1 cellular context compared by ENCODE assay signal in the genomic region with DNA sequence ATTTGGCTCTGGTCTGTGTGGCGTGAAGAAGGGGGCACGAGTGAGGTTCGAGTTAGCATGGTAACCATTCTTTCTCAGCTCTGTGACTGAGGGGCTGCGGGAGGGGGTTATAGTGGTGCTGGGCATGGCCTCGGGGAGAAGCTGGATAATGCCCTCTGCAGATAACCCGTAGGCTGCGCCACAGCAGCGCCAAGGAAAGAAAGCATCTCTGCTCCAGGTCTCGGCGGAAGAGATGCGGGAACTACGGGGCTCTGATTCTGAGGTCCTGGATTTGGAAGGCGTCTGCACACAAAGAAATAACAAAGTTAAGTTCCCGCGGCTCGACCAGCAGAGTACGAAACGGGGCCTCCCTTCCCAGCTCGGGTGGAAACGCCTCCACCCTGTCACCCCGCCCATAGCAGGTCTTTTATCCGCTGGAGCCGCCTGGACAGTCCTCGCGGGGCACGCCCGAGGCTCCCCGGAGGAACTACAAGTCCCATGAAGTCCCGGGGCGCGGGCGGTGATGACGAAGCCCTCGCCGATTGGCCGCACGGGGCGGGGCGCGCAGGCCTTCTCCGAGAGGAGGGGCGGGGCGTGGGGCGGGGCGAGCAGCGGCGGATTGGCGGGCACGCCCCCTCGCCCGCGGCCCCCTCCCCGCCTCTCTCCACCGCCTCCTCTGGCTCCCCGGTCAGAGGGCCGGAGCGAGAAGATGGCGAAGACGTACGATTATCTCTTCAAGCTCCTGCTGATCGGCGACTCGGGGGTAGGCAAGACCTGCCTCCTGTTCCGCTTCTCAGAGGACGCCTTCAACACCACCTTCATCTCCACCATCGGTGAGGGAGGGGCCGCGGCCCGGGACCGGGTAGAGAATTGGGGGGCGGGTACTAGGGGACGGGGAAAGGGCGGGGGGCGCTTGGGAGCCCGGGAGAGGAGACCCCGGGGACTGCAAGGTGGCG.
TF ChIP-seq lines count a peak whose summit lies in the region.

RAB8B (plus strand) TSS at position 670 of the 935 bp plus-strand sequence; CDS start at position 689, 19 bp downstream.

TF ChIP-seq in HepG2, 621 proteins besides CTCF, POLR2A, EP300 and RAD21 (continued from another document and continues in another):
- TF ChIP-seq, protein P1, sequence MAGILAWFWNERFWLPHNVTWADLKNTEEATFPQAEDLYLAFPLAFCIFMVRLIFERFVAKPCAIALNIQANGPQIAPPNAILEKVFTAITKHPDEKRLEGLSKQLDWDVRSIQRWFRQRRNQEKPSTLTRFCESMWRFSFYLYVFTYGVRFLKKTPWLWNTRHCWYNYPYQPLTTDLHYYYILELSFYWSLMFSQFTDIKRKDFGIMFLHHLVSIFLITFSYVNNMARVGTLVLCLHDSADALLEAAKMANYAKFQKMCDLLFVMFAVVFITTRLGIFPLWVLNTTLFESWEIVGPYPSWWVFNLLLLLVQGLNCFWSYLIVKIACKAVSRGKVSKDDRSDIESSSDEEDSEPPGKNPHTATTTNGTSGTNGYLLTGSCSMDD (CRISPR knock-in tag; IDR thresholded peaks at IDR 0.05), result no peak
- TF ChIP-seq ZNF232 (CRISPR knock-in tag; IDR thresholded peaks at IDR 0.05; ENCODE audit: borderline replicate concordance) (0 out of 2 replicates have a peak, but pooled peaks have one; percentile 29), POGZ (CRISPR knock-in tag; IDR thresholded peaks at IDR 0.05) (peak; percentile 57), GATA4 (IDR thresholded peaks at IDR 0.05; ENCODE audit: borderline replicate concordance, low read depth) (no peak), ZNF839 (CRISPR knock-in tag; IDR thresholded peaks at IDR 0.05; ENCODE audit: borderline replicate concordance) (no peak), RARG (CRISPR knock-in tag; IDR thresholded peaks at IDR 0.05; ENCODE audit: low read depth) (no peak), KAT7 (CRISPR knock-in tag; IDR thresholded peaks at IDR 0.05; ENCODE audit: borderline replicate concordance) (no peak), ZFAT (CRISPR knock-in tag; conservative IDR thresholded peaks at IDR 0.05) (no peak), ZNF556 (CRISPR knock-in tag; IDR thresholded peaks at IDR 0.05; ENCODE audit: borderline replicate concordance) (peak; percentile 37; the same call in 1 of the 2 replicates), ZNF776 (CRISPR knock-in tag; IDR thresholded peaks at IDR 0.05) (no peak), ZNF605 (CRISPR knock-in tag; IDR thresholded peaks at IDR 0.05) (peak; percentile 50; the same call in 1 of the 2 replicates), MBNL3 (CRISPR knock-in tag; conservative IDR thresholded peaks at IDR 0.05) (no peak), RORA (CRISPR knock-in tag; IDR thresholded peaks at IDR 0.05) (no peak), POLR2AphosphoS5 (IDR thresholded peaks at IDR 0.05; ENCODE audit: low read depth, low read length) (peak; percentile 70), NR0B2 (CRISPR knock-in tag; IDR thresholded peaks at IDR 0.05) (no peak), GABPB1 (CRISPR knock-in tag; IDR thresholded peaks at IDR 0.05) (peak; percentile 78), PRDM15 (CRISPR knock-in tag; IDR thresholded peaks at IDR 0.05) (no peak), ZNF264 (CRISPR knock-in tag; IDR thresholded peaks at IDR 0.05) (no peak), ZNF143 (CRISPR knock-in tag; IDR thresholded peaks at IDR 0.05) (peak; percentile 91), ZNF121 (CRISPR knock-in tag; IDR thresholded peaks at IDR 0.05) (no peak), PAF1 (CRISPR knock-in tag; IDR thresholded peaks at IDR 0.05) (no peak), KLF11 (CRISPR knock-in tag; IDR thresholded peaks at IDR 0.05) (no peak), ZSCAN31 (CRISPR knock-in tag; IDR thresholded peaks at IDR 0.05; ENCODE audit: low read depth) (no peak), KDM4B (CRISPR knock-in tag; IDR thresholded peaks at IDR 0.05) (0 out of 2 replicates have a peak, but pooled peaks have one; percentile 49), ZNF382 (CRISPR knock-in tag; IDR thresholded peaks at IDR 0.05; ENCODE audit: borderline replicate concordance) (no peak), POLR2G (IDR thresholded peaks at IDR 0.05; ENCODE audit: low read depth, low read length) (peak; percentile 65; the same call in 1 of the 2 replicates), ZNF326 (CRISPR knock-in tag; IDR thresholded peaks at IDR 0.05; ENCODE audit: borderline replicate concordance) (no peak), ZNF543 (CRISPR knock-in tag; IDR thresholded peaks at IDR 0.05) (no peak), AGO2 (optimal IDR thresholded peaks at IDR 0.05; ENCODE audit: low read depth, low read length) (no peak), NR2F2 (IDR thresholded peaks at IDR 0.05; ENCODE audit: borderline replicate concordance, low read depth) (no peak), SAP130 (CRISPR knock-in tag; IDR thresholded peaks at IDR 0.05; ENCODE audit: low read depth) (peak; percentile 74), ZNF350 (CRISPR knock-in tag; IDR thresholded peaks at IDR 0.05; ENCODE audit: borderline replicate concordance, low read depth) (peak; percentile 37), ARID4A (CRISPR knock-in tag; IDR thresholded peaks at IDR 0.05; ENCODE audit: borderline replicate concordance) (no peak; the same call in 1 of the 2 replicates), FOXA3 (CRISPR knock-in tag; IDR thresholded peaks at IDR 0.05) (0 out of 2 replicates have a peak, but pooled peaks have one; percentile 6), SALL1 (CRISPR knock-in tag; IDR thresholded peaks at IDR 0.05) (peak; percentile 29), FOXJ3 (CRISPR knock-in tag; IDR thresholded peaks at IDR 0.05; ENCODE audit: borderline replicate concordance) (no peak), YEATS2 (CRISPR knock-in tag; IDR thresholded peaks at IDR 0.05; ENCODE audit: borderline replicate concordance) (peak; percentile 52; the same call in 1 of the 2 replicates), ZNF354B (CRISPR knock-in tag; IDR thresholded peaks at IDR 0.05) (no peak), ZBTB3 (CRISPR knock-in tag; IDR thresholded peaks at IDR 0.05; ENCODE audit: borderline replicate concordance, low read depth) (peak; percentile 67; the same call in 1 of the 2 replicates), ZNF292 (CRISPR knock-in tag; IDR thresholded peaks at IDR 0.05; ENCODE audit: borderline replicate concordance, low read depth) (no peak)
- TF ChIP-seq, protein P2, sequence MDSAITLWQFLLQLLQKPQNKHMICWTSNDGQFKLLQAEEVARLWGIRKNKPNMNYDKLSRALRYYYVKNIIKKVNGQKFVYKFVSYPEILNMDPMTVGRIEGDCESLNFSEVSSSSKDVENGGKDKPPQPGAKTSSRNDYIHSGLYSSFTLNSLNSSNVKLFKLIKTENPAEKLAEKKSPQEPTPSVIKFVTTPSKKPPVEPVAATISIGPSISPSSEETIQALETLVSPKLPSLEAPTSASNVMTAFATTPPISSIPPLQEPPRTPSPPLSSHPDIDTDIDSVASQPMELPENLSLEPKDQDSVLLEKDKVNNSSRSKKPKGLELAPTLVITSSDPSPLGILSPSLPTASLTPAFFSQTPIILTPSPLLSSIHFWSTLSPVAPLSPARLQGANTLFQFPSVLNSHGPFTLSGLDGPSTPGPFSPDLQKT (CRISPR knock-in tag; IDR thresholded peaks at IDR 0.05; ENCODE audit: borderline replicate concordance), result no peak
- TF ChIP-seq, protein P3, sequence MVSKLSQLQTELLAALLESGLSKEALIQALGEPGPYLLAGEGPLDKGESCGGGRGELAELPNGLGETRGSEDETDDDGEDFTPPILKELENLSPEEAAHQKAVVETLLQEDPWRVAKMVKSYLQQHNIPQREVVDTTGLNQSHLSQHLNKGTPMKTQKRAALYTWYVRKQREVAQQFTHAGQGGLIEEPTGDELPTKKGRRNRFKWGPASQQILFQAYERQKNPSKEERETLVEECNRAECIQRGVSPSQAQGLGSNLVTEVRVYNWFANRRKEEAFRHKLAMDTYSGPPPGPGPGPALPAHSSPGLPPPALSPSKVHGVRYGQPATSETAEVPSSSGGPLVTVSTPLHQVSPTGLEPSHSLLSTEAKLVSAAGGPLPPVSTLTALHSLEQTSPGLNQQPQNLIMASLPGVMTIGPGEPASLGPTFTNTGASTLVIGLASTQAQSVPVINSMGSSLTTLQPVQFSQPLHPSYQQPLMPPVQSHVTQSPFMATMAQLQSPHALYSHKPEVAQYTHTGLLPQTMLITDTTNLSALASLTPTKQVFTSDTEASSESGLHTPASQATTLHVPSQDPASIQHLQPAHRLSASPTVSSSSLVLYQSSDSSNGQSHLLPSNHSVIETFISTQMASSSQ (IDR thresholded peaks at IDR 0.05; ENCODE audit: low read depth), result no peak
- TF ChIP-seq, protein P3 (CRISPR knock-in tag; IDR thresholded peaks at IDR 0.05; ENCODE audit: borderline replicate concordance), result peak; percentile 17; the same call in 1 of the 2 replicates
- TF ChIP-seq, protein P4, sequence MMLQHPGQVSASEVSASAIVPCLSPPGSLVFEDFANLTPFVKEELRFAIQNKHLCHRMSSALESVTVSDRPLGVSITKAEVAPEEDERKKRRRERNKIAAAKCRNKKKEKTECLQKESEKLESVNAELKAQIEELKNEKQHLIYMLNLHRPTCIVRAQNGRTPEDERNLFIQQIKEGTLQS (CRISPR knock-in tag; IDR thresholded peaks at IDR 0.05), result no peak
